In genomic region chr9:94783121-94783664, GRCh38 we compare ENCODE assay signal across 1 cellular context.
TF ChIP-seq lines count a peak whose summit lies in the region.

No MANE protein-coding gene starts in this region.

TF ChIP-seq in HepG2, 621 proteins besides CTCF, POLR2A, EP300 and RAD21 (continued from another document):
- no peak for TF ChIP-seq AHDC1 (CRISPR knock-in tag; IDR thresholded peaks at IDR 0.05; ENCODE audit: borderline replicate concordance)
- peak; percentile 59 for TF ChIP-seq ZNF687 (CRISPR knock-in tag; IDR thresholded peaks at IDR 0.05)
- no peak for TF ChIP-seq ZNF598 (CRISPR knock-in tag; IDR thresholded peaks at IDR 0.05; ENCODE audit: borderline replicate concordance)
- 0 out of 2 replicates have a peak, but pooled peaks have one; percentile 36 for TF ChIP-seq ARNT2 (CRISPR knock-in tag; IDR thresholded peaks at IDR 0.05; ENCODE audit: low read depth)
- 0 out of 2 replicates have a peak, but pooled peaks have one; percentile 25 for TF ChIP-seq NFYB (CRISPR knock-in tag; IDR thresholded peaks at IDR 0.05)
- TF ChIP-seq RARA (CRISPR knock-in tag; IDR thresholded peaks at IDR 0.05), result peak; percentile 17; the same call in 1 of the 2 replicates
- no peak for TF ChIP-seq GATA4 (IDR thresholded peaks at IDR 0.05; ENCODE audit: borderline replicate concordance, low read depth)
- no peak for TF ChIP-seq MTA3 (CRISPR knock-in tag; IDR thresholded peaks at IDR 0.05)
- TF ChIP-seq DPF2 (CRISPR knock-in tag; IDR thresholded peaks at IDR 0.05; ENCODE audit: borderline replicate concordance, low read depth), result no peak
- TF ChIP-seq ZNF580 (CRISPR knock-in tag; IDR thresholded peaks at IDR 0.05; ENCODE audit: borderline replicate concordance, low read depth), result 0 out of 2 replicates have a peak, but pooled peaks have one; percentile 41
- TF ChIP-seq GATAD2A (CRISPR knock-in tag; IDR thresholded peaks at IDR 0.05), result peak; percentile 63; the same call in 1 of the 2 replicates
- peak; percentile 62 for TF ChIP-seq ZBTB33 (CRISPR knock-in tag; IDR thresholded peaks at IDR 0.05)
- TF ChIP-seq FOXA3 (CRISPR knock-in tag; IDR thresholded peaks at IDR 0.05), result peak; percentile 42; the same call in 1 of the 2 replicates
- no peak for TF ChIP-seq TARDBP (CRISPR knock-in tag; IDR thresholded peaks at IDR 0.05)
- TF ChIP-seq NPAS2 (CRISPR knock-in tag; IDR thresholded peaks at IDR 0.05; ENCODE audit: borderline replicate concordance), result no peak
TF ChIP-seq in HepG2: peak in this region for 45.
